Comparison of ENCODE assay signal across 8 cellular contexts in the genomic region with DNA sequence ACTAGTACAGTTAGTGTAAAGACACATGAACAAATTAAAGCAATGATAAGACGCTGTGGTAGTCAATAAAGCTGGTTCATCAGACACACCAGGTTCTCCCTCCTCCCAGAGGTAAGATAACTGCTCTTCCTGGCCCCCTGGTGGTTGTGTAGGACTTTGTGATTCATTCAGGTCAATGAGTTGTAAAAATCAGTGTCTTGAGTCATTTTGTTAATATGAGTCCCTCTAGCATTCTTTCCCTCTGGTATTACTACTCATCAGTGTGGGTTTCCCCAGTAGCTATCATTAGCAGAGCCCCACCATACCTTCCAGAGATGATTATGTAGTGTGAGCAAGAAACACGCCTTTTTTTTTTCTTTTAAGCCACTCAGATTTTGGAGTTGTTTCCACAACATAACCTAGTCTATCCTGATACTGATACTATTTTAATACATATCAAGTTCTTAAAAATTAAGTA. TPM values are rescaled to one million over a fixed set of nuclear protein-coding genes. Genes with fewer than 3 reads are reported as not detected.
DNase-seq lines count a peak whose midpoint lies in the region; ATAC-seq and TF ChIP-seq lines count a peak whose summit lies in the region.

No MANE protein-coding gene starts in this region.

- peak overlapping the region; percentile 6 for H2AFZ ChIP-seq in IMR-90 (replicated peaks; ENCODE audit: low read length, poor library complexity)
- H2AFZ ChIP-seq in OCI-LY1 (ENCODE audit: low read length) = 0 out of 2 replicates have a peak overlapping the region, but pooled peaks have one; percentile 39

- no peak overlapping the region for H2AK5ac ChIP-seq in IMR-90 (ENCODE audit: low read depth, low read length)

- H3K4me2 ChIP-seq in IMR-90 (ENCODE audit: low read depth, low read length) = no peak overlapping the region
- H3K4me2 ChIP-seq in OCI-LY1 (ENCODE audit: low read length) = no peak overlapping the region

- H3K23ac ChIP-seq in IMR-90 (ENCODE audit: low read depth, low read length) = no peak overlapping the region

- no peak overlapping the region; the same call in 1 of the 2 replicates for H2BK20ac ChIP-seq in IMR-90 (ENCODE audit: low read depth, low read length)

- H3K18ac ChIP-seq in IMR-90 (ENCODE audit: low read depth, low read length) = no peak overlapping the region

- no peak overlapping the region for H2AK9ac ChIP-seq in IMR-90 (replicated peaks; ENCODE audit: low read depth, low read length, poor library complexity)

- H4K91ac ChIP-seq in IMR-90 (ENCODE audit: insufficient read depth, low read depth, low read length) = no peak overlapping the region

- POLR2A ChIA-PET in IMR-90 (lab: Charles Lee; ENCODE audit: unreplicated experiment) = interaction anchor here (0.7 kb wide), 1 partner anchor 48 kb away, joined by 4 read pairs; no protein-coding TSS in a partner anchor

- no peaks in the 10 kb centered on the region for H4K20me1 ChIP-seq in IMR-90 (ENCODE audit: insufficient read depth, low read length)
- H4K20me1 ChIP-seq in OCI-LY1 (ENCODE audit: insufficient read depth, low read length) = no peaks in the 10 kb centered on the region

- TF ChIP-seq RAD21 in IMR-90 (IDR thresholded peaks at IDR 0.05; ENCODE audit: low read length) = peak; percentile 76

- H2BK120ac ChIP-seq in IMR-90 (ENCODE audit: low read depth, low read length) = no peak overlapping the region

- H3K79me2 ChIP-seq in OCI-LY1 (ENCODE audit: insufficient read depth, low read length) = no peaks in the 10 kb centered on the region; the same call in 1 of the 2 replicates

- CTCF ChIA-PET in IMR-90 (lab: Yijun Ruan, JAX) = interaction anchor here (0.6 to 1.4 kb wide), 16 partner anchors 8 to 595 kb away, joined by 3 to 9 read pairs (median 4); no protein-coding TSS in a partner anchor

- H3K27me3 ChIP-seq in IMR-90 (ENCODE audit: control insufficient read depth, insufficient read depth, low read length) (no peaks in the 10 kb centered on the region), OCI-LY1 (ENCODE audit: insufficient read depth, low read length) (no peaks in the 10 kb centered on the region)

- 0 out of 2 replicates have a peak, but pooled peaks cover under 1% of the 10 kb centered on the region for H3K9me1 ChIP-seq in IMR-90 (ENCODE audit: insufficient read depth, low read length)

- H3K27me3 Mint-ChIP-seq in natural killer cell (ENCODE audit: low read depth in 2 of 2) = no peaks in the 10 kb centered on the region
- no peaks in the 10 kb centered on the region for H3K27me3 Mint-ChIP-seq in stimulated activated naive B cell treated with anti-CD40 and anti-IgM and Interleukin-4, amounts not matched to agents 10 μg/mL and 1 μg/mL and 100 μg/mL, for 72 hours

- H3K14ac ChIP-seq in IMR-90 (replicated peaks; ENCODE audit: low read depth, low read length) = no peak overlapping the region

- H3K4me1 Mint-ChIP-seq in natural killer cell = peaks cover 19% of the 10 kb centered on the region in 2 donors
- H3K4me1 Mint-ChIP-seq in stimulated activated naive B cell treated with anti-CD40 and anti-IgM and Interleukin-4, amounts not matched to agents 10 μg/mL and 1 μg/mL and 100 μg/mL, for 72 hours = peaks cover 12 to 23% of the 10 kb centered on the region in 2 donors

- H3K9ac ChIP-seq in IMR-90 (ENCODE audit: low read depth, low read length) (no peak overlapping the region), OCI-LY1 (ENCODE audit: low read length) (no peak overlapping the region)

- TF ChIP-seq CTCF in C4-2B (conservative IDR thresholded peaks at IDR 0.05) (peak; percentile 91), IMR-90 (conservative IDR thresholded peaks at IDR 0.05; ENCODE audit: low read depth, low read length) (peak; percentile 86), OCI-LY1 (IDR thresholded peaks at IDR 0.05; ENCODE audit: low read length) (peak; percentile 87), natural killer cell (IDR thresholded peaks at IDR 0.05) (peak; percentile 75)

- H3K4me3 ChIP-seq in IMR-90 (ENCODE audit: insufficient read depth, low read depth, low read length) (no peak overlapping the region), OCI-LY1 (ENCODE audit: low read depth, low read length, poor library complexity, severe bottlenecking) (no peak overlapping the region)

- H4K5ac ChIP-seq in IMR-90 (ENCODE audit: low read depth, low read length) = no peak overlapping the region

- ATAC-seq in GM19395 (IDR thresholded peaks at IDR 0.05; ENCODE audit: unreplicated experiment) (peak; percentile 61), IMR-90 (ENCODE audit: low read depth) (peak; percentile 63), natural killer cell (peak in 2 of 3 donors; percentile 23 to 41)
- ATAC-seq in stimulated activated naive B cell treated with anti-CD40 and anti-IgM and Interleukin-4, amounts not matched to agents 10 μg/mL and 1 μg/mL and 100 μg/mL, for 72 hours (replicated peaks) = peak; percentile 82 to 88

- H2BK5ac ChIP-seq in IMR-90 (ENCODE audit: low read depth, low read length, poor library complexity, severe bottlenecking) = peak overlapping the region; percentile 42

- H3K9me3 Mint-ChIP-seq in natural killer cell = no peaks in the 10 kb centered on the region
- no peaks in the 10 kb centered on the region for H3K9me3 Mint-ChIP-seq in stimulated activated naive B cell treated with anti-CD40 and anti-IgM and Interleukin-4, amounts not matched to agents 10 μg/mL and 1 μg/mL and 100 μg/mL, for 72 hours

- H3K56ac ChIP-seq in IMR-90 (ENCODE audit: extremely low read depth, insufficient read depth, low read length) = no peak overlapping the region

- no peak overlapping the region for H3K27ac ChIP-seq in C4-2B
- H3K27ac ChIP-seq in IMR-90 (ENCODE audit: insufficient read depth, low read length) = no peak overlapping the region
- H3K27ac ChIP-seq in OCI-LY1 (ENCODE audit: low read depth, low read length, poor library complexity, severe bottlenecking) = no peak overlapping the region
- peak overlapping the region; percentile 35 for H3K27ac ChIP-seq in epithelial cell of prostate

- intact Hi-C loops in IMR-90 (cut with micrococcal nuclease) = loop anchor here (1.0 to 5.0 kb wide), 3 partner anchors 46 to 360 kb away; a partner anchor contains a TSS
- intact Hi-C loops in natural killer cell (cut with micrococcal nuclease) = loop anchor here (10.0 kb wide), 1 partner anchor 358 kb away; no protein-coding TSS in a partner anchor

- peak overlapping the region; percentile 7; the same call in 1 of the 2 replicates for H3K4ac ChIP-seq in IMR-90 (ENCODE audit: low read depth, low read length)

- no peaks in the 10 kb centered on the region for H3K36me3 Mint-ChIP-seq in natural killer cell
- peaks cover 3 to 7% of the 10 kb centered on the region in 2 donors for H3K36me3 Mint-ChIP-seq in stimulated activated naive B cell treated with anti-CD40 and anti-IgM and Interleukin-4, amounts not matched to agents 10 μg/mL and 1 μg/mL and 100 μg/mL, for 72 hours

- peaks cover 6 to 14% of the 10 kb centered on the region in 2 experiments for H3K79me1 ChIP-seq in IMR-90 (ENCODE audit: low read depth in 1 of 2, low read length in 2 of 2)

- H3K9me3 ChIP-seq in IMR-90 (ENCODE audit: control insufficient read depth, insufficient read depth, low read length) (no peaks in the 10 kb centered on the region), OCI-LY1 (ENCODE audit: low read length) (no peaks in the 10 kb centered on the region)

- H3K4me1 ChIP-seq in IMR-90 (ENCODE audit: control insufficient read depth, insufficient read depth, low read length) = peaks cover 2% of the 10 kb centered on the region; the same call in 1 of the 2 replicates
- peaks cover 23% of the 10 kb centered on the region for H3K4me1 ChIP-seq in OCI-LY1 (ENCODE audit: insufficient read depth, low read length, severe bottlenecking)

- dilution Hi-C loops in IMR-90 (cut with HindIII; ENCODE audit: low sequenced_read_pairs, unreplicated experiment) = no loop called here

- BruUV-seq in IMR-90 (replicated peaks; lab: Mats Ljungman, UMichigan) = no TSS peak

- no CpG with 5 or more reads among the region's 2 CpGs for WGBS in IMR-90 (ENCODE audit: extremely low coverage in 2 of 2, insufficient read length in 1 of 2), 2 experiments

- H2BK15ac ChIP-seq in IMR-90 (ENCODE audit: low read depth, low read length) = no peak overlapping the region

- TF ChIP-seq POLR2A in IMR-90 (IDR thresholded peaks at IDR 0.05; ENCODE audit: low read depth, low read length) = no peak

- H3K4me3 Mint-ChIP-seq in natural killer cell = peak overlapping the region; percentile 17
- no peak overlapping the region for H3K4me3 Mint-ChIP-seq in stimulated activated naive B cell treated with anti-CD40 and anti-IgM and Interleukin-4, amounts not matched to agents 10 μg/mL and 1 μg/mL and 100 μg/mL, for 72 hours

- H3K36me3 ChIP-seq in IMR-90 (ENCODE audit: control insufficient read depth, insufficient read depth, low read length) = peaks cover under 1% of the 10 kb centered on the region
- H3K36me3 ChIP-seq in OCI-LY1 (ENCODE audit: insufficient read depth, low read length) = peaks cover 4% of the 10 kb centered on the region

- peak overlapping the region in 1 of 2 donors; percentile 7 for H3K27ac Mint-ChIP-seq in natural killer cell
- H3K27ac Mint-ChIP-seq in stimulated activated naive B cell treated with anti-CD40 and anti-IgM and Interleukin-4, amounts not matched to agents 10 μg/mL and 1 μg/mL and 100 μg/mL, for 72 hours = peak overlapping the region; percentile 47

- in situ Hi-C loops in IMR-90 (cut with MboI; ENCODE audit: low sequenced_read_pairs) = no loop called here

- no peaks in the 10 kb centered on the region for H3F3A ChIP-seq in OCI-LY1 (ENCODE audit: insufficient read depth, low read length)

- no peaks in the 10 kb centered on the region for H3K9me2 ChIP-seq in OCI-LY1 (ENCODE audit: low read depth, low read length)

- DNase-seq in IMR-90 = peak; percentile 93
- DNase-seq in activated CD8-positive, alpha-beta memory T cell treated with anti-CD3 and anti-CD28 coated beads, Interleukin-2, amount 50 U/mL, for 24 hours (ENCODE audit: extremely low read depth) = peak; percentile 59
- DNase-seq in epithelial cell of prostate (ENCODE audit: low read depth, low spot score) = peak; percentile 77
- peak; percentile 43 for DNase-seq in natural killer cell
- DNase-seq in stimulated activated naive B cell treated with anti-CD40 and anti-IgM and Interleukin-4, amounts not matched to agents 10 μg/mL and 1 μg/mL and 100 μg/mL, for 72 hours = peak; percentile 79

- 0 out of 4 replicates have a peak overlapping the region, but pooled peaks of 1 of the 2 experiments have one; percentile 27 for H4K8ac ChIP-seq in IMR-90 (ENCODE audit: low read depth in 2 of 2, low read length in 2 of 2)

RNA-seq across cellular contexts. Expression of a gene that starts 3.6 kb away (rescaled TPM):
- 22.9 and 24.7 TPM in 2 replicates for total RNA-seq in IMR-90 (2012; rRNA removed)
- 16.6 and 18.7 TPM in 2 replicates for polyA plus RNA-seq in IMR-90 (2012; rRNA removed)
- 5.0 and 6.3 TPM in 2 replicates for polyA plus RNA-seq in IMR-90 (2012; cell fraction: cytosol; rRNA removed)
- polyA plus RNA-seq in IMR-90 (2012; cell fraction: nucleus; rRNA removed; ENCODE audit: low replicate concordance) = 24.4 and 71.3 TPM in 2 replicates
- total RNA-seq in natural killer cell = 10 to 100 TPM; 64.6 to 74.3 (median 70.5) TPM

RNA-seq across cellular contexts. Expression of a gene that starts 35.6 kb away (rescaled TPM):
- total RNA-seq in IMR-90 (2012; rRNA removed) = not detected in 2 replicates
- polyA plus RNA-seq in IMR-90 (2012; rRNA removed) = not detected in 2 replicates
- polyA plus RNA-seq in IMR-90 (2012; cell fraction: cytosol; rRNA removed) = not detected in 2 replicates
- not detected in 2 replicates for polyA plus RNA-seq in IMR-90 (2012; cell fraction: nucleus; rRNA removed; ENCODE audit: low replicate concordance)
- total RNA-seq in natural killer cell = not detected

RNA-seq across cellular contexts. Expression of a gene that starts 46.1 kb away (rescaled TPM):
- total RNA-seq in IMR-90 (2012; rRNA removed) (26.3 and 28.1 TPM in 2 replicates), natural killer cell (10 to 100 TPM; 34.0 to 41.4 (median 38.2) TPM)
- polyA plus RNA-seq in IMR-90 (2012; rRNA removed) = 15.7 and 19.7 TPM in 2 replicates
- 8.3 and 17.3 TPM in 2 replicates for polyA plus RNA-seq in IMR-90 (2012; cell fraction: cytosol; rRNA removed)
- 30.5 and 73.0 TPM in 2 replicates for polyA plus RNA-seq in IMR-90 (2012; cell fraction: nucleus; rRNA removed; ENCODE audit: low replicate concordance)

RNA-seq across cellular contexts. Expression of a gene that starts 52.1 kb away (rescaled TPM):
- 99.2 and 118 TPM in 2 replicates for total RNA-seq in IMR-90 (2012; rRNA removed)
- polyA plus RNA-seq in IMR-90 (2012; rRNA removed) = 126 and 127 TPM in 2 replicates
- 70.7 and 75.7 TPM in 2 replicates for polyA plus RNA-seq in IMR-90 (2012; cell fraction: cytosol; rRNA removed)
- polyA plus RNA-seq in IMR-90 (2012; cell fraction: nucleus; rRNA removed; ENCODE audit: low replicate concordance) = 51.7 and 154 TPM in 2 replicates
- 100 to 1,000 TPM; 122 to 129 (median 127) TPM for total RNA-seq in natural killer cell

RNA-seq across cellular contexts. Expression of a gene that starts 59.5 kb away (rescaled TPM):
- under 0.01 and 0.36 TPM in 2 replicates for total RNA-seq in IMR-90 (2012; rRNA removed)
- polyA plus RNA-seq in IMR-90 (2012; rRNA removed) = 0.16 and 0.21 TPM in 2 replicates
- 0.23 and 0.24 TPM in 2 replicates for polyA plus RNA-seq in IMR-90 (2012; cell fraction: cytosol; rRNA removed)
- 0.25 and 0.26 TPM in 2 replicates for polyA plus RNA-seq in IMR-90 (2012; cell fraction: nucleus; rRNA removed; ENCODE audit: low replicate concordance)
- under 1 TPM in 1 of 3 donors, not detected in 2; 0.25 TPM for total RNA-seq in natural killer cell

Comparison
In these comparisons a context has a peak if more than half of its experiments do, and no peak if none do; other contexts are left out.
1. ATAC-seq: peak in every context shown above with its lines; median percentile 85 in stimulated activated naive B cell treated with anti-CD40 and anti-IgM and Interleukin-4, amounts not matched to agents 10 μg/mL and 1 μg/mL and 100 μg/mL, for 72 hours; 63 in IMR-90; 61 in GM19395; 32 in natural killer cell.
2. DNase-seq: peak in every context shown above with its lines; median percentile 93 in IMR-90; 79 in stimulated activated naive B cell treated with anti-CD40 and anti-IgM and Interleukin-4, amounts not matched to agents 10 μg/mL and 1 μg/mL and 100 μg/mL, for 72 hours; 77 in epithelial cell of prostate; 59 in activated CD8-positive, alpha-beta memory T cell treated with anti-CD3 and anti-CD28 coated beads, Interleukin-2, amount 50 U/mL, for 24 hours; 43 in natural killer cell.